25 cellular contexts compared by ENCODE assay signal in the genomic region with DNA sequence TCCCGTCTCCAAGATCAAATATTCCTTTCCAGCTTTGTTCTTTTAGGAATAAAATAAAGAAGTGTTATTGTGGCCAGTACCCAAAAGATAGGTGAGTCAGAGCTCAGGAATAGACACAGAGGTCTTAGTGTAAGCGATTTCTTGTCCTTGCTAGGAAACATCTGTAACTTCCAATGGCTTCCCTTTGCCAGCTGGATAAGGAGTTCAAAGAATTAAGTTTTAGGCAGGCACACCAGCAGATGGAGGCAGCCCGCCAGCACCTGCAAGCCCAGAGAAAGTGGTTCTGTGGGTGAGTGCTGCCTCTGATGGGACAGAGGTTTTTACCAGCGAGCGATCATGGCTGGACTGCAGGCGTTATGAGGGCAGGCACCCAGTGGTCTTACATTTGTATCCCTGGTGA.
DNase-seq lines count a peak whose midpoint lies in the region; ATAC-seq, FAIRE-seq and TF ChIP-seq lines count a peak whose summit lies in the region.
"Had no signal": no experiment of that assay in that cellular context is flagged by ENCODE, and none has a peak within 500 bp of the region (broad histone marks: within the 10 kb centered on the region; RNA-seq: fewer than 3 reads in every experiment).

No MANE protein-coding gene starts in this region.

- no peak overlapping the region for H3K23ac ChIP-seq in neuronal stem cell (ENCODE audit: low read depth, low read length, poor library complexity)

- no peaks in the 10 kb centered on the region for H3K9me3 Mint-ChIP-seq in CD4-positive, alpha-beta memory T cell
- H3K9me3 Mint-ChIP-seq in astrocyte (ENCODE audit: unreplicated experiment) (no peaks in the 10 kb centered on the region), naive B cell (no peaks in the 10 kb centered on the region)
- H3K9me3 Mint-ChIP-seq: activated T-cell treated with anti-CD3 and anti-CD28 coated beads, Interleukin-2, amount 50 U/mL, for 24 hours; dendritic cell treated with granulocyte-macrophage colony-stimulating factor and Interleukin-4, amounts not matched to agents 40 ng/mL and 50 ng/mL, for 4 days; natural killer cell treated with Interleukin-12 subunit alpha and Interleukin-12 subunit beta and Interleukin-15 and Interleukin-18, amount 100 ng/mL, for 72 hours had no signal

- H3K36me3 ChIP-seq in CD4-positive, alpha-beta memory T cell (ENCODE audit: insufficient read depth, low read length) = peaks cover 4% of the 10 kb centered on the region
- H3K36me3 ChIP-seq in astrocyte (ENCODE audit: insufficient read depth, low read length) (no peaks in the 10 kb centered on the region), neuronal stem cell (replicated peaks in 1 of 2; ENCODE audit: control insufficient read depth in 2 of 2, insufficient read depth in 2 of 2, low read length in 2 of 2) (peaks cover 0 to 17% of the 10 kb centered on the region in 2 donors)
- H3K36me3 ChIP-seq: cardiac muscle cell had no signal

- intact Hi-C loops in CD4-positive, alpha-beta memory T cell (cut with micrococcal nuclease) = no loop called here

- WGBS in neuronal stem cell (ENCODE audit: extremely low coverage in 2 of 2, insufficient read length in 2 of 2, insufficient replicate concordance in 1 of 2), 2 donors = no CpG with 5 or more reads among the region's 6 CpGs

- H3K36me3 Mint-ChIP-seq in CD4-positive, alpha-beta memory T cell = peaks cover 36 to 56% of the 10 kb centered on the region in 2 donors
- H3K36me3 Mint-ChIP-seq in astrocyte (ENCODE audit: low read depth, unreplicated experiment) (peaks cover 5% of the 10 kb centered on the region), naive B cell (peaks cover 8 to 25% of the 10 kb centered on the region in 2 donors)

- H3K14ac ChIP-seq in neuronal stem cell (ENCODE audit: low read length) = no peak overlapping the region

- H2BK15ac ChIP-seq in neuronal stem cell (ENCODE audit: low read length) = no peak overlapping the region

- H3K9me3 ChIP-seq in CD4-positive, alpha-beta memory T cell (ENCODE audit: control insufficient read depth in 1 of 2, low read length in 2 of 2) = no peaks in the 10 kb centered on the region
- no peaks in the 10 kb centered on the region for H3K9me3 ChIP-seq in astrocyte (ENCODE audit: insufficient read depth, low read depth, low read length)
- H3K9me3 ChIP-seq in neuronal stem cell (replicated peaks in 1 of 2; ENCODE audit: control insufficient read depth in 2 of 2, insufficient read depth in 1 of 2, low read depth in 1 of 2, low read length in 2 of 2) = no peaks in the 10 kb centered on the region
- H3K9me3 ChIP-seq: upper lobe of left lung had no signal

- H3K4me1 Mint-ChIP-seq in CD4-positive, alpha-beta memory T cell = peaks cover 4 to 10% (median 6%) of the 10 kb centered on the region in 4 donors
- H3K4me1 Mint-ChIP-seq in astrocyte (ENCODE audit: low read depth, unreplicated experiment) (peaks cover 7% of the 10 kb centered on the region), naive B cell (peaks cover 11 to 35% (median 12%) of the 10 kb centered on the region in 3 donors)
- H3K4me1 Mint-ChIP-seq: activated CD4-positive, alpha-beta T cell treated with anti-CD3 and anti-CD28 coated beads for 36 hours had no signal

- no peak overlapping the region for H3K27ac ChIP-seq in CD4-positive, alpha-beta memory T cell (ENCODE audit: low read depth, low read length)
- no peak overlapping the region for H3K27ac ChIP-seq in astrocyte (ENCODE audit: low read depth, low read length)
- no peak overlapping the region for H3K27ac ChIP-seq in foreskin keratinocyte
- H3K27ac ChIP-seq in neuronal stem cell (replicated peaks; ENCODE audit: low read length) = no peak overlapping the region
- H3K27ac ChIP-seq: parathyroid adenoma, upper lobe of left lung had no signal

- H2BK120ac ChIP-seq in neuronal stem cell (ENCODE audit: low read depth, low read length) = no peak overlapping the region

- H3K79me1 ChIP-seq in neuronal stem cell (ENCODE audit: low read depth, low read length) = no peaks in the 10 kb centered on the region

- H3K4me2 ChIP-seq in astrocyte (ENCODE audit: low read length) = no peak overlapping the region
- H3K4me2 ChIP-seq in neuronal stem cell (ENCODE audit: insufficient read depth, low read length, poor library complexity, severe bottlenecking) = no peak overlapping the region

- ATAC-seq in foreskin keratinocyte = peak; percentile 59
- no peak for ATAC-seq in naive B cell (ENCODE audit: low read depth in 2 of 2)
- no peak for ATAC-seq in HG02678 (IDR thresholded peaks at IDR 0.05; ENCODE audit: unreplicated experiment)
- ATAC-seq: activated CD4-positive, alpha-beta T cell treated with anti-CD3 and anti-CD28 coated beads for 36 hours; natural killer cell treated with Interleukin-12 subunit alpha and Interleukin-12 subunit beta and Interleukin-15 and Interleukin-18, amount 100 ng/mL, for 72 hours had no signal

- H3K27ac Mint-ChIP-seq in CD4-positive, alpha-beta memory T cell = peak overlapping the region in 4 of 7 donors; percentile 1 to 62 (median 36)
- no peak overlapping the region for H3K27ac Mint-ChIP-seq in astrocyte (ENCODE audit: unreplicated experiment)
- peak overlapping the region in 5 of 6 donors; percentile 25 to 93 (median 74) for H3K27ac Mint-ChIP-seq in naive B cell
- H3K27ac Mint-ChIP-seq: activated CD4-positive, alpha-beta T cell treated with anti-CD3 and anti-CD28 coated beads for 36 hours; activated T-cell treated with anti-CD3 and anti-CD28 coated beads, Interleukin-2, amount 50 U/mL, for 24 hours; dendritic cell treated with granulocyte-macrophage colony-stimulating factor and Interleukin-4, amounts not matched to agents 40 ng/mL and 50 ng/mL, for 4 days; natural killer cell treated with Interleukin-12 subunit alpha and Interleukin-12 subunit beta and Interleukin-15 and Interleukin-18, amount 100 ng/mL, for 72 hours had no signal

- no peak overlapping the region for H4K91ac ChIP-seq in neuronal stem cell (ENCODE audit: low read depth, low read length, poor library complexity)

- H3K4me1 ChIP-seq in CD4-positive, alpha-beta memory T cell (ENCODE audit: insufficient read depth, low read length) = no peaks in the 10 kb centered on the region
- no peaks in the 10 kb centered on the region for H3K4me1 ChIP-seq in astrocyte (ENCODE audit: insufficient read depth, low read length)
- peaks cover 13% of the 10 kb centered on the region for H3K4me1 ChIP-seq in foreskin keratinocyte
- H3K4me1 ChIP-seq in neuronal stem cell (ENCODE audit: control insufficient read depth in 2 of 2, insufficient read depth in 1 of 2, low read depth in 1 of 2, low read length in 2 of 2) = no peaks in the 10 kb centered on the region
- H3K4me1 ChIP-seq: parathyroid adenoma, upper lobe of left lung had no signal

- H3K18ac ChIP-seq in neuronal stem cell (ENCODE audit: low read length) = no peak overlapping the region

- H3K27me3 ChIP-seq in CD4-positive, alpha-beta memory T cell (ENCODE audit: insufficient read depth, low read length) = no peaks in the 10 kb centered on the region
- no peaks in the 10 kb centered on the region for H3K27me3 ChIP-seq in astrocyte (ENCODE audit: insufficient read depth, low read length)
- H3K27me3 ChIP-seq in foreskin keratinocyte = no peaks in the 10 kb centered on the region
- H3K27me3 ChIP-seq in neuronal stem cell (ENCODE audit: control insufficient read depth in 3 of 3, insufficient read depth in 3 of 3, low read depth in 1 of 3, low read length in 3 of 3) = no peaks in the 10 kb centered on the region
- H3K27me3 ChIP-seq: cardiac muscle cell, upper lobe of left lung had no signal

- H2AFZ ChIP-seq in astrocyte (ENCODE audit: low read depth, low read length) = no peak overlapping the region
- no peak overlapping the region for H2AFZ ChIP-seq in neuronal stem cell (ENCODE audit: low read length)
- H2AFZ ChIP-seq: parathyroid adenoma had no signal

- H3K4me3 Mint-ChIP-seq in CD4-positive, alpha-beta memory T cell = no peak overlapping the region
- H3K4me3 Mint-ChIP-seq in astrocyte (ENCODE audit: unreplicated experiment) (no peak overlapping the region), naive B cell (no peak overlapping the region)
- H3K4me3 Mint-ChIP-seq: activated CD4-positive, alpha-beta T cell treated with anti-CD3 and anti-CD28 coated beads for 36 hours; activated T-cell treated with anti-CD3 and anti-CD28 coated beads, Interleukin-2, amount 50 U/mL, for 24 hours; dendritic cell treated with granulocyte-macrophage colony-stimulating factor and Interleukin-4, amounts not matched to agents 40 ng/mL and 50 ng/mL, for 4 days; natural killer cell treated with Interleukin-12 subunit alpha and Interleukin-12 subunit beta and Interleukin-15 and Interleukin-18, amount 100 ng/mL, for 72 hours had no signal

- H2BK5ac ChIP-seq in neuronal stem cell (ENCODE audit: low read length) = no peak overlapping the region

- TF ChIP-seq CTCF in astrocyte (IDR thresholded peaks at IDR 0.05; ENCODE audit: insufficient read depth, low read depth, low read length) (no peak), foreskin keratinocyte (conservative IDR thresholded peaks at IDR 0.05) (peak; percentile 44)

- H2AK5ac ChIP-seq in neuronal stem cell (ENCODE audit: low read depth, low read length) = no peak overlapping the region

- POLR2A ChIA-PET in CD4-positive, alpha-beta memory T cell (lab: Charles Lee; ENCODE audit: partially characterized antibody) = no interaction called here

- CTCF ChIA-PET in CD4-positive, alpha-beta memory T cell (lab: Charles Lee; ENCODE audit: partially characterized antibody) = interaction anchor here (1.4 kb wide), 1 partner anchor 261 kb away, joined by 3 read pairs; no protein-coding TSS in a partner anchor

- H3K9ac ChIP-seq in astrocyte (ENCODE audit: low read length) (no peak overlapping the region), neuronal stem cell (ENCODE audit: low read depth, low read length, poor library complexity) (no peak overlapping the region)
- H3K9ac ChIP-seq: parathyroid adenoma had no signal

- H2BK12ac ChIP-seq in neuronal stem cell (ENCODE audit: low read length) = no peak overlapping the region

- no peak for FAIRE-seq in astrocyte (lab: Jason Lieb, UNC)
- FAIRE-seq: endometrium, H1 had no signal

- DNase-seq in CD4-positive, alpha-beta memory T cell = no peak
- peak; percentile 53 for DNase-seq in astrocyte (ENCODE audit: low read depth)
- DNase-seq in foreskin keratinocyte = no peak
- DNase-seq in naive B cell = no peak
- no peak for DNase-seq in neuronal stem cell (ENCODE audit: low spot score)
- DNase-seq in stimulated activated CD4-positive, alpha-beta T cell treated with anti-CD3 and anti-CD28 coated beads, Interleukin-4, amount 100 ng/mL, for 4 hours = no peak
- DNase-seq in activated CD4-positive, alpha-beta T cell treated with anti-CD3 and anti-CD28 coated beads, Interleukin-2, amount 50 U/mL, for 48 hours = no peak
- DNase-seq: activated CD4-positive, alpha-beta T cell treated with anti-CD3 and anti-CD28 coated beads for 36 hours; activated naive CD4-positive, alpha-beta T cell treated with Interleukin-2 at 50 U/mL for 16 hours; activated T-cell treated with anti-CD3 and anti-CD28 coated beads, Interleukin-2, amount 50 U/mL, for 24 hours; amniotic stem cell; DMS79; GF-D8; Kasumi-1; midbrain; NCI-H187; NCI-H526 treated with DMSO at 0.1 percent for 48 hours; upper lobe of left lung had no signal

- H4K8ac ChIP-seq in neuronal stem cell (ENCODE audit: low read depth, low read length) = no peak overlapping the region

- H3K27me3 Mint-ChIP-seq in CD4-positive, alpha-beta memory T cell = no peaks in the 10 kb centered on the region
- H3K27me3 Mint-ChIP-seq in astrocyte (ENCODE audit: low read depth, unreplicated experiment) (no peaks in the 10 kb centered on the region), naive B cell (no peaks in the 10 kb centered on the region)
- H3K27me3 Mint-ChIP-seq: activated CD4-positive, alpha-beta T cell treated with anti-CD3 and anti-CD28 coated beads for 36 hours; activated T-cell treated with anti-CD3 and anti-CD28 coated beads, Interleukin-2, amount 50 U/mL, for 24 hours; dendritic cell treated with granulocyte-macrophage colony-stimulating factor and Interleukin-4, amounts not matched to agents 40 ng/mL and 50 ng/mL, for 4 days; natural killer cell treated with Interleukin-12 subunit alpha and Interleukin-12 subunit beta and Interleukin-15 and Interleukin-18, amount 100 ng/mL, for 72 hours had no signal

- H3K4ac ChIP-seq in neuronal stem cell (ENCODE audit: low read length) = no peak overlapping the region

- H4K20me1 ChIP-seq in astrocyte (ENCODE audit: insufficient read depth, low read length) = no peaks in the 10 kb centered on the region

- H3K4me3 ChIP-seq in CD4-positive, alpha-beta memory T cell (ENCODE audit: low read length in 2 of 2) = no peak overlapping the region
- H3K4me3 ChIP-seq in astrocyte (ENCODE audit: insufficient read depth, low read depth, low read length) = no peak overlapping the region
- H3K4me3 ChIP-seq in neuronal stem cell (ENCODE audit: low read length in 2 of 2) = no peak overlapping the region
- H3K4me3 ChIP-seq: cardiac muscle cell, upper lobe of left lung had no signal

- no peaks in the 10 kb centered on the region for H3K79me2 ChIP-seq in astrocyte (ENCODE audit: insufficient read depth, low read length)
- H3K79me2 ChIP-seq: parathyroid adenoma had no signal
